1 cellular context compared by ENCODE assay signal in genomic region chr6:43773050-43773956, GRCh38.
TF ChIP-seq lines count a peak whose summit lies in the region.

No MANE protein-coding gene starts in this region.

TF ChIP-seq in K562, 482 proteins besides CTCF, POLR2A, EP300 and RAD21 (continued from another document and continues in another):
- TF ChIP-seq CREB5 (CRISPR knock-in tag; IDR thresholded peaks at IDR 0.05): no peak
- TF ChIP-seq HNRNPK (IDR thresholded peaks at IDR 0.05; ENCODE audit: low read depth, low read length, poor library complexity, severe bottlenecking): no peak
- TF ChIP-seq ZNF263 (CRISPR knock-in tag; IDR thresholded peaks at IDR 0.05; ENCODE audit: borderline replicate concordance): peak; percentile 6; the same call in 1 of the 2 replicates
- TF ChIP-seq NR2C2 (CRISPR knock-in tag; IDR thresholded peaks at IDR 0.05): no peak
- no peak for TF ChIP-seq NR2C2 (tag; IDR thresholded peaks at IDR 0.05)
- TF ChIP-seq ZBTB7A (IDR thresholded peaks at IDR 0.05; ENCODE audit: borderline replicate concordance, control insufficient read depth, low read depth, low read length): peak; percentile 51
- no peak for TF ChIP-seq ZBTB34 (CRISPR knock-in tag; IDR thresholded peaks at IDR 0.05)
- TF ChIP-seq HMGXB4 (CRISPR knock-in tag; IDR thresholded peaks at IDR 0.05): no peak; the same call in 1 of the 2 replicates
- no peak for TF ChIP-seq ZNF507 (tag; conservative IDR thresholded peaks at IDR 0.05)
- TF ChIP-seq GTF2F1 (IDR thresholded peaks at IDR 0.05; ENCODE audit: low read depth, low read length): no peak
- TF ChIP-seq ZNF75A (CRISPR knock-in tag; IDR thresholded peaks at IDR 0.05): no peak
- no peak for TF ChIP-seq TCF7 (IDR thresholded peaks at IDR 0.05; ENCODE audit: borderline replicate concordance)
- peak; percentile 46 for TF ChIP-seq MAFG (tag; conservative IDR thresholded peaks at IDR 0.05)
- no peak for TF ChIP-seq FOXP1 (CRISPR knock-in tag; IDR thresholded peaks at IDR 0.05)
- no peak for TF ChIP-seq ZNF133 (CRISPR knock-in tag; IDR thresholded peaks at IDR 0.05)
- TF ChIP-seq ZNF324 (CRISPR knock-in tag; IDR thresholded peaks at IDR 0.05): no peak
- TF ChIP-seq GABPA (tag; conservative IDR thresholded peaks at IDR 0.05; ENCODE audit: low read depth): no peak
- no peak for TF ChIP-seq HDAC3 (IDR thresholded peaks at IDR 0.05; ENCODE audit: borderline replicate concordance, partially characterized antibody)
- 0 out of 2 replicates have a peak, but pooled peaks have one; percentile 44 for TF ChIP-seq FOXK1 (CRISPR knock-in tag; IDR thresholded peaks at IDR 0.05; ENCODE audit: borderline replicate concordance)
- TF ChIP-seq CBFA2T3 (IDR thresholded peaks at IDR 0.05): no peak
- TF ChIP-seq PPARD (CRISPR knock-in tag; IDR thresholded peaks at IDR 0.05): no peak
- TF ChIP-seq FOXO4 (CRISPR knock-in tag; IDR thresholded peaks at IDR 0.05): no peak
- no peak for TF ChIP-seq HMG20A (CRISPR knock-in tag; conservative IDR thresholded peaks at IDR 0.05)
- peak; percentile 54 for TF ChIP-seq SP1 (CRISPR knock-in tag; IDR thresholded peaks at IDR 0.05)
- TF ChIP-seq ELK3 (CRISPR knock-in tag; IDR thresholded peaks at IDR 0.05): no peak
- no peak for TF ChIP-seq EHMT2 (IDR thresholded peaks at IDR 0.05)
- no peak for TF ChIP-seq CBFB (CRISPR knock-in tag; IDR thresholded peaks at IDR 0.05)
- TF ChIP-seq GABPB1 (CRISPR knock-in tag; IDR thresholded peaks at IDR 0.05): no peak
- TF ChIP-seq E2F6 (IDR thresholded peaks at IDR 0.05; ENCODE audit: borderline replicate concordance in 1 of 2, extremely low read depth in 1 of 2, insufficient read depth in 1 of 2, insufficient read length in 1 of 2, low read depth in 1 of 2, low read length in 1 of 2, poor library complexity in 1 of 2, severe bottlenecking in 1 of 2): peak in 1 of 2 experiments; percentile 61
- TF ChIP-seq SIN3B (IDR thresholded peaks at IDR 0.05; ENCODE audit: low read depth): no peak; the same call in 1 of the 2 replicates
- no peak; the same call in 1 of the 2 replicates for TF ChIP-seq SAFB (IDR thresholded peaks at IDR 0.05; ENCODE audit: borderline replicate concordance, low read depth, low read length)
- TF ChIP-seq ZNF707 (CRISPR knock-in tag; conservative IDR thresholded peaks at IDR 0.05): no peak
- TF ChIP-seq TCF7L2 (IDR thresholded peaks at IDR 0.05; ENCODE audit: low read depth, low read length): no peak
- no peak for TF ChIP-seq ZBTB1 (CRISPR knock-in tag; IDR thresholded peaks at IDR 0.05; ENCODE audit: borderline replicate concordance, low read depth)
- TF ChIP-seq FOXA3 (CRISPR knock-in tag; conservative IDR thresholded peaks at IDR 0.05 in 1 of 2, IDR thresholded peaks at IDR 0.05 in 1 of 2): no peak; a peak in 1 of 4 replicates
- TF ChIP-seq CTBP1 (IDR thresholded peaks at IDR 0.05; ENCODE audit: borderline replicate concordance): peak; percentile 60; the same call in 1 of the 2 replicates
- TF ChIP-seq ZNF518B (CRISPR knock-in tag; IDR thresholded peaks at IDR 0.05): no peak
- TF ChIP-seq TOE1 (IDR thresholded peaks at IDR 0.05; ENCODE audit: borderline replicate concordance): no peak
- TF ChIP-seq TOE1 (CRISPR knock-in tag; IDR thresholded peaks at IDR 0.05; ENCODE audit: borderline replicate concordance, low read depth): 0 out of 2 replicates have a peak, but pooled peaks have one; percentile 47
- no peak for TF ChIP-seq CBX1 (IDR thresholded peaks at IDR 0.05; ENCODE audit: low read depth)
- no peak for TF ChIP-seq ZFP36 (IDR thresholded peaks at IDR 0.05; ENCODE audit: low read depth, low read length, partially characterized antibody)
- no peak for TF ChIP-seq ZNF384 (IDR thresholded peaks at IDR 0.05; ENCODE audit: low read depth, low read length)
- TF ChIP-seq RCOR1 (IDR thresholded peaks at IDR 0.05; ENCODE audit: borderline replicate concordance in 1 of 2, low read depth in 2 of 2, low read length in 2 of 2): peak; percentile 11 to 50; a peak in 1 of 4 replicates
- peak; percentile 43; the same call in 1 of the 2 replicates for TF ChIP-seq ZBTB33 (CRISPR knock-in tag; IDR thresholded peaks at IDR 0.05)
- TF ChIP-seq SMARCE1 (IDR thresholded peaks at IDR 0.05): no peak
- 0 out of 2 replicates have a peak, but pooled peaks have one; percentile 4 for TF ChIP-seq PBX2 (CRISPR knock-in tag; IDR thresholded peaks at IDR 0.05; ENCODE audit: low read depth)
- TF ChIP-seq PBX2 (tag; conservative IDR thresholded peaks at IDR 0.05; ENCODE audit: low read depth): no peak; the same call in 1 of the 2 replicates
- TF ChIP-seq SNRNP70 (optimal IDR thresholded peaks at IDR 0.05; ENCODE audit: low read depth, low read length): no peak
- no peak for TF ChIP-seq ZC3H11A (IDR thresholded peaks at IDR 0.05; ENCODE audit: low read depth, low read length)
